8 cellular contexts compared by ENCODE assay signal in the genomic region with DNA sequence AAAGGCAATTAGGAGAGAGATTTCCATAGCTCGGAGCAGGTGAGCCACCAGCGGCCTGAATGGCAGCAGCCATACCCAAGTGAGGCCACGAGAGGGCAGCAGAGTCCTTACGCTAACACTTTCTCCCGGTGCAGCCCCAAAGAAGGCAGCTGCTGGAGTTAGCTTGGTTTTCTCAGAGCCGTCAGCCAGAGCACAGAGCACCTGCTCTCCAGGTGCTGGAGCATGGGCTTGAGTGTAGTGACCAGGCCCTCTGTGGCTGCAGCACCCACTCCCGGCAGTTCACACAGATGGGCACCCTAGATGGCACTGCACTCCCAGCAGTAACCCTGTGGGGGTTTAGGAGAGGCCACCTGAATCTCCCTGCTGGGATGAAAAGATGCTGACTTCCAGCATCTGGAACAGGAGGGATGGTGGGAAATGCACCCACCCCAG. TPM values are rescaled to one million over a fixed set of nuclear protein-coding genes. Genes with fewer than 3 reads are reported as not detected.
DNase-seq lines count a peak whose midpoint lies in the region; ATAC-seq and TF ChIP-seq lines count a peak whose summit lies in the region.

No MANE protein-coding gene starts in this region.

- ATAC-seq in HG03432 (IDR thresholded peaks at IDR 0.05; ENCODE audit: unreplicated experiment) (peak; percentile 67), left lobe of liver (peak; percentile 97), GM21367 (IDR thresholded peaks at IDR 0.05; ENCODE audit: unreplicated experiment) (no peak)

- peak; percentile 93 for DNase-seq in GM13977 (ENCODE audit: low spot score)
- peak; percentile 71 for DNase-seq in NCI-H510A (lab: John Stamatoyannopoulos, UW)
- DNase-seq in activated CD4-positive, alpha-beta T cell treated with anti-CD3 and anti-CD28 coated beads for 4 hours = peak; percentile 80 to 88
- DNase-seq in left lobe of liver (ENCODE audit: low spot score) = peak; percentile 85
- peak; percentile 78 to 82 for DNase-seq in stimulated activated CD4-positive, alpha-beta T cell treated with anti-CD3 and anti-CD28 coated beads, Interleukin-4, amount 100 ng/mL, for 4 hours

- TF ChIP-seq CTCF in GM13977 (IDR thresholded peaks at IDR 0.05; ENCODE audit: extremely low read depth, insufficient read depth, missing control alignments) = peak; percentile 95

- in situ Hi-C loops in GM13977 (cut with MboI; ENCODE audit: low pct_unique_long_range_greater_than_20kb, low sequenced_read_pairs, unreplicated experiment) = loop anchor here (25.0 kb wide), 1 partner anchor 286 kb away; no protein-coding TSS in a partner anchor

- peak overlapping the region; percentile 97 for H3K27ac ChIP-seq in cingulate gyrus (ENCODE audit: low read depth, low read length)

RNA-seq across cellular contexts. Expression of gene TMCC2, which starts 45.8 kb away (rescaled TPM):
- 0.33 TPM for total RNA-seq in left lobe of liver

RNA-seq across cellular contexts. Expression of gene NUAK2, which starts 48.0 kb away (rescaled TPM):
- 1.7 TPM for total RNA-seq in left lobe of liver
